In the genomic region with DNA sequence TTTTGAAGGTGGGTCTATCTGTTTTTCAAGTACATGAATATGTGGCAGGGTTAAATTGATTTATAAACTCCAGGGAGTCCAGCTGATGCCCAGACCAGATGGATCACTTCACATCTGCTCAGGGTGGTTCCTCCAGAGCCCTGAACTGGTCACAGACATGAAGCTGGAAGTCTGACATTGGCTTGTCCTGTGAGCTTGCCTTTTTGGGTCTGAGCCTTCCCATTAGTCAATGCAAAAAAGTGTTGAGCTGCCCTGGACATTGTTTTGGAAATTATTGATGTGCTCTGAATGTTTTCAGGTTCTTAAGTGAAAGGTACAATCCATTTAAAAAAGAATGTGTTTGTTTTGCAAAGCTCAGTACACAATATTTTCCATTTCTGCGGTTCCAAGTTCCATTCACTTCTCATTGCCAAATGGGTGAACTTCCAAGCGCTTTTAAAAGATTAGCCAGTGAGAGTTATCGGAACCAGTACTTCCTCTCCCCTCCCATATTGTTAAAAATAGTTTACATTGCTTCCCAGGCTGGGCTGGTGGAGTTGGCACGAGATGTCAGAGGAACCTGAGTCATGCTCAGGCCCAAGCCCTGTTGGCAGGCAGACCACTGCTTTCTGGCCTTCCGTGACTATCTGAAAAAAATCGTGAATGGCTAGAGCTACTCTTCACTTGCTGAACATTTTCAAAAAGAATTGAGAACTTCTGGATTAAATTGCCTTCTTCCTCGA, we compare ENCODE assay signal across 1 cellular context.
TF ChIP-seq lines count a peak whose summit lies in the region.

No MANE protein-coding gene starts in this region.

TF ChIP-seq in SK-N-SH, 30 proteins besides CTCF, POLR2A, EP300 and RAD21 (continued from another document):
- TF ChIP-seq, protein P1, sequence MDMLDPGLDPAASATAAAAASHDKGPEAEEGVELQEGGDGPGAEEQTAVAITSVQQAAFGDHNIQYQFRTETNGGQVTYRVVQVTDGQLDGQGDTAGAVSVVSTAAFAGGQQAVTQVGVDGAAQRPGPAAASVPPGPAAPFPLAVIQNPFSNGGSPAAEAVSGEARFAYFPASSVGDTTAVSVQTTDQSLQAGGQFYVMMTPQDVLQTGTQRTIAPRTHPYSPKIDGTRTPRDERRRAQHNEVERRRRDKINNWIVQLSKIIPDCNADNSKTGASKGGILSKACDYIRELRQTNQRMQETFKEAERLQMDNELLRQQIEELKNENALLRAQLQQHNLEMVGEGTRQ (IDR thresholded peaks at IDR 0.05; ENCODE audit: borderline replicate concordance, low read depth, low read length): no peak
- TF ChIP-seq MXI1 (IDR thresholded peaks at IDR 0.05; ENCODE audit: low read depth, low read length): no peak
- TF ChIP-seq GATA2 (CRISPR knock-in tag; IDR thresholded peaks at IDR 0.05): no peak
- TF ChIP-seq EZH2phosphoT487 (IDR thresholded peaks at IDR 0.05; ENCODE audit: borderline replicate concordance, low read depth): no peak
- TF ChIP-seq, protein P2, sequence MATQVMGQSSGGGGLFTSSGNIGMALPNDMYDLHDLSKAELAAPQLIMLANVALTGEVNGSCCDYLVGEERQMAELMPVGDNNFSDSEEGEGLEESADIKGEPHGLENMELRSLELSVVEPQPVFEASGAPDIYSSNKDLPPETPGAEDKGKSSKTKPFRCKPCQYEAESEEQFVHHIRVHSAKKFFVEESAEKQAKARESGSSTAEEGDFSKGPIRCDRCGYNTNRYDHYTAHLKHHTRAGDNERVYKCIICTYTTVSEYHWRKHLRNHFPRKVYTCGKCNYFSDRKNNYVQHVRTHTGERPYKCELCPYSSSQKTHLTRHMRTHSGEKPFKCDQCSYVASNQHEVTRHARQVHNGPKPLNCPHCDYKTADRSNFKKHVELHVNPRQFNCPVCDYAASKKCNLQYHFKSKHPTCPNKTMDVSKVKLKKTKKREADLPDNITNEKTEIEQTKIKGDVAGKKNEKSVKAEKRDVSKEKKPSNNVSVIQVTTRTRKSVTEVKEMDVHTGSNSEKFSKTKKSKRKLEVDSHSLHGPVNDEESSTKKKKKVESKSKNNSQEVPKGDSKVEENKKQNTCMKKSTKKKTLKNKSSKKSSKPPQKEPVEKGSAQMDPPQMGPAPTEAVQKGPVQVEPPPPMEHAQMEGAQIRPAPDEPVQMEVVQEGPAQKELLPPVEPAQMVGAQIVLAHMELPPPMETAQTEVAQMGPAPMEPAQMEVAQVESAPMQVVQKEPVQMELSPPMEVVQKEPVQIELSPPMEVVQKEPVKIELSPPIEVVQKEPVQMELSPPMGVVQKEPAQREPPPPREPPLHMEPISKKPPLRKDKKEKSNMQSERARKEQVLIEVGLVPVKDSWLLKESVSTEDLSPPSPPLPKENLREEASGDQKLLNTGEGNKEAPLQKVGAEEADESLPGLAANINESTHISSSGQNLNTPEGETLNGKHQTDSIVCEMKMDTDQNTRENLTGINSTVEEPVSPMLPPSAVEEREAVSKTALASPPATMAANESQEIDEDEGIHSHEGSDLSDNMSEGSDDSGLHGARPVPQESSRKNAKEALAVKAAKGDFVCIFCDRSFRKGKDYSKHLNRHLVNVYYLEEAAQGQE (IDR thresholded peaks at IDR 0.05; ENCODE audit: low read depth, low read length): no peak
- TF ChIP-seq, protein P3, sequence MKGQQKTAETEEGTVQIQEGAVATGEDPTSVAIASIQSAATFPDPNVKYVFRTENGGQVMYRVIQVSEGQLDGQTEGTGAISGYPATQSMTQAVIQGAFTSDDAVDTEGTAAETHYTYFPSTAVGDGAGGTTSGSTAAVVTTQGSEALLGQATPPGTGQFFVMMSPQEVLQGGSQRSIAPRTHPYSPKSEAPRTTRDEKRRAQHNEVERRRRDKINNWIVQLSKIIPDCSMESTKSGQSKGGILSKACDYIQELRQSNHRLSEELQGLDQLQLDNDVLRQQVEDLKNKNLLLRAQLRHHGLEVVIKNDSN (IDR thresholded peaks at IDR 0.05; ENCODE audit: borderline replicate concordance, low read depth): no peak
- no peak for TF ChIP-seq GABPA (IDR thresholded peaks at IDR 0.05; ENCODE audit: low read depth)
- peak; percentile 32; the same call in 1 of the 2 replicates for TF ChIP-seq POLR2AphosphoS5 (IDR thresholded peaks at IDR 0.05; ENCODE audit: low read depth, low read length)
- no peak for TF ChIP-seq FOXJ3 (CRISPR knock-in tag; IDR thresholded peaks at IDR 0.05)
- no peak for TF ChIP-seq CHD2 (IDR thresholded peaks at IDR 0.05; ENCODE audit: low read length, partially characterized antibody)
- no peak for TF ChIP-seq SIN3A (IDR thresholded peaks at IDR 0.05; ENCODE audit: borderline replicate concordance, low read depth, low read length)
